Comparison of ENCODE assay signal across 9 cellular contexts in genomic region chr11:123308077-123308476, GRCh38.
A peak's percentile ranks its signal among the peaks of the same experiment; 100 is the strongest.
DNase-seq lines count a peak whose midpoint lies in the region; ATAC-seq and TF ChIP-seq lines count a peak whose summit lies in the region.
"Had no signal": no experiment of that assay in that cellular context is flagged by ENCODE, and none has a peak within 500 bp of the region (broad histone marks: within the 10 kb centered on the region; RNA-seq: fewer than 3 reads in every experiment).

No MANE protein-coding gene starts in this region.

- DNase-seq in NCI-H2107 treated with DMSO at 0.1 percent for 48 hours (lab: John Stamatoyannopoulos, UW; ENCODE audit: unreplicated experiment) = peak; percentile 82
- DNase-seq in cerebellum (ENCODE audit: low spot score) = peak; percentile 72
- peak; percentile 58 for DNase-seq in retinal pigment epithelial cell (ENCODE audit: low read depth)
- DNase-seq in esophagus muscularis mucosa (ENCODE audit: extremely low spot score) = no peak
- no peak for DNase-seq in SIG-M5 treated with dmso at 0.1 percent for 504 hours (lab: John Stamatoyannopoulos, UW; ENCODE audit: unreplicated experiment)
- DNase-seq: erythroblast had no signal

- no peak overlapping the region for H3K27ac ChIP-seq in esophagus muscularis mucosa (replicated peaks in 1 of 4)

- WGBS in esophagus muscularis mucosa = 46% methylated on average over 7 of the region's 7 CpGs

- TF ChIP-seq CTCF in retinal pigment epithelial cell (conservative IDR thresholded peaks at IDR 0.05; ENCODE audit: low read depth, low read length) (no peak), esophagus muscularis mucosa (IDR thresholded peaks at IDR 0.05) (no peak)

- H3K4me1 ChIP-seq in esophagus muscularis mucosa = peaks cover 0 to 14% (median 8%) of the 10 kb centered on the region in 4 donors

- peaks cover 0 to 7% (median 0%) of the 10 kb centered on the region in 4 donors for H3K27me3 ChIP-seq in esophagus muscularis mucosa

- no peaks in the 10 kb centered on the region for H3K9me3 ChIP-seq in esophagus muscularis mucosa

- no peak for TF ChIP-seq POLR2A in esophagus muscularis mucosa (IDR thresholded peaks at IDR 0.05; ENCODE audit: low read depth)

- TF ChIP-seq EP300 in esophagus muscularis mucosa (IDR thresholded peaks at IDR 0.05) = no peak

- ATAC-seq in GM18870 (IDR thresholded peaks at IDR 0.05; ENCODE audit: unreplicated experiment) (peak; percentile 59), HG03135 (IDR thresholded peaks at IDR 0.05; ENCODE audit: unreplicated experiment) (no peak), HG02885 (IDR thresholded peaks at IDR 0.05; ENCODE audit: poor library complexity, unreplicated experiment) (no peak)

- H3K4me3 ChIP-seq in retinal pigment epithelial cell (ENCODE audit: low read length) = no peak overlapping the region
- no peak overlapping the region for H3K4me3 ChIP-seq in esophagus muscularis mucosa

- H3K36me3 ChIP-seq in esophagus muscularis mucosa = no peaks in the 10 kb centered on the region

- intact Hi-C loops in esophagus muscularis mucosa (cut with DNase I) = no loop called here

Comparison
In these comparisons a context has a peak if more than half of its experiments do, and no peak if none do; other contexts are left out.
1. DNase-seq: peak in NCI-H2107 treated with DMSO at 0.1 percent for 48 hours (single experiment), cerebellum (single experiment) and retinal pigment epithelial cell (single experiment); none in esophagus muscularis mucosa (single experiment) and SIG-M5 treated with dmso at 0.1 percent for 504 hours (single experiment).